8 cellular contexts compared by ENCODE assay signal in genomic region chrX:72540318-72540717, GRCh38. TPM values are rescaled to one million over a fixed set of nuclear protein-coding genes. Genes with fewer than 3 reads are reported as not detected.
DNase-seq lines count a peak whose midpoint lies in the region; FAIRE-seq and TF ChIP-seq lines count a peak whose summit lies in the region.

No MANE protein-coding gene starts in this region.

- H3K27ac Mint-ChIP-seq in CD8-positive, alpha-beta memory T cell = no peak overlapping the region

- H3K4me1 Mint-ChIP-seq in CD8-positive, alpha-beta memory T cell = no peaks in the 10 kb centered on the region

- H3K9me3 ChIP-seq in right atrium auricular region = no peaks in the 10 kb centered on the region
- no peaks in the 10 kb centered on the region for H3K9me3 ChIP-seq in CD8-positive, alpha-beta memory T cell (ENCODE audit: low read length)

- H3K36me3 ChIP-seq in right atrium auricular region = no peaks in the 10 kb centered on the region
- no peaks in the 10 kb centered on the region for H3K36me3 ChIP-seq in CD8-positive, alpha-beta memory T cell (ENCODE audit: insufficient read depth, low read length)

- no peak overlapping the region for H3K4me3 ChIP-seq in right atrium auricular region
- no peak overlapping the region for H3K4me3 ChIP-seq in CD8-positive, alpha-beta memory T cell (ENCODE audit: low read length)

- CTCF ChIA-PET in CD8-positive, alpha-beta memory T cell (lab: Charles Lee) = no interaction called here

- no peaks in the 10 kb centered on the region for H3K4me1 ChIP-seq in right atrium auricular region
- no peaks in the 10 kb centered on the region for H3K4me1 ChIP-seq in CD8-positive, alpha-beta memory T cell (ENCODE audit: insufficient read depth, low read length)

- no peak overlapping the region for H3K4me3 Mint-ChIP-seq in CD8-positive, alpha-beta memory T cell

- peaks cover 0 to 23% (median 0%) of the 10 kb centered on the region in 3 donors for H3K36me3 Mint-ChIP-seq in CD8-positive, alpha-beta memory T cell

- H3K27ac ChIP-seq in VCaP (no peak overlapping the region), right atrium auricular region (no peak overlapping the region)
- H3K27ac ChIP-seq in CD8-positive, alpha-beta memory T cell (ENCODE audit: low read depth, low read length) = no peak overlapping the region

- no peak for FAIRE-seq in HTR-8/SVneo (lab: Jason Lieb, UNC)

- POLR2A ChIA-PET in CD8-positive, alpha-beta memory T cell (lab: Charles Lee) = no interaction called here

- H3K9me3 Mint-ChIP-seq in CD8-positive, alpha-beta memory T cell = no peaks in the 10 kb centered on the region

- peaks cover 0 to 2% of the 10 kb centered on the region in 2 donors for H3K27me3 Mint-ChIP-seq in CD8-positive, alpha-beta memory T cell

- TF ChIP-seq CTCF in VCaP (conservative IDR thresholded peaks at IDR 0.05) = peak; percentile 63
- peak; percentile 12 to 50 for TF ChIP-seq CTCF in right atrium auricular region (IDR thresholded peaks at IDR 0.05)

- no peaks in the 10 kb centered on the region for H3K27me3 ChIP-seq in right atrium auricular region
- H3K27me3 ChIP-seq in CD8-positive, alpha-beta memory T cell (ENCODE audit: insufficient read depth, low read length, poor library complexity, severe bottlenecking) = no peaks in the 10 kb centered on the region

- in situ Hi-C loops in ACHN (cut with HindIII; ENCODE audit: low pct_ligation_motif_present, low pct_unique_long_range_greater_than_20kb, low sequenced_read_pairs) = no loop called here

- DNase-seq in ACHN = peak; percentile 1
- DNase-seq in HTR-8/SVneo (ENCODE audit: insufficient read length, low spot score) = peak; percentile 28
- no peak for DNase-seq in right atrium auricular region (ENCODE audit: low spot score)
- DNase-seq in CD8-positive, alpha-beta memory T cell = no peak
- no peak for DNase-seq in AML-193 (lab: John Stamatoyannopoulos, UW)
- DNase-seq in SKM-1 treated with dmso at 0.1 percent for 144 hours (lab: John Stamatoyannopoulos, UW; ENCODE audit: unreplicated experiment) = no peak
- no peak for DNase-seq in activated CD4-positive, alpha-beta T cell treated with anti-CD3 and anti-CD28 coated beads, Interleukin-2, amount 50 U/mL, for 48 hours

RNA-seq across cellular contexts. Expression of gene HDAC8, which starts 32.3 kb away (rescaled TPM):
- total RNA-seq in right atrium auricular region = 10 to 100 TPM; 12.0 to 13.0 TPM
- total RNA-seq in CD8-positive, alpha-beta memory T cell = 10 to 100 TPM; 17.3 to 17.8 TPM
- polyA plus RNA-seq in CD8-positive, alpha-beta memory T cell = 16.4 TPM

Comparison
In these comparisons a context has a peak if more than half of its experiments do, and no peak if none do; other contexts are left out.
1. DNase-seq: peak in ACHN (single experiment) and HTR-8/SVneo (single experiment); none in right atrium auricular region (single experiment), CD8-positive, alpha-beta memory T cell (0 of 5), AML-193 (0 of 2), SKM-1 treated with dmso at 0.1 percent for 144 hours (single experiment) and activated CD4-positive, alpha-beta T cell treated with anti-CD3 and anti-CD28 coated beads, Interleukin-2, amount 50 U/mL, for 48 hours (0 of 2).